Comparison of ENCODE assay signal across 8 cellular contexts in genomic region chr16:24609740-24610420, GRCh38.
DNase-seq lines count a peak whose midpoint lies in the region; ATAC-seq and TF ChIP-seq lines count a peak whose summit lies in the region.

No MANE protein-coding gene starts in this region.

- H3K4me3 Mint-ChIP-seq in activated CD8-positive, alpha-beta T cell treated with anti-CD3 and anti-CD28 coated beads for 36 hours = peak overlapping the region; percentile 31
- no peak overlapping the region for H3K4me3 Mint-ChIP-seq in activated CD8-positive, alpha-beta T cell treated with anti-CD3 and anti-CD28 coated beads, Interleukin-2, amount 10 ng/mL, durations not matched to agents 7 days and 5 days
- H3K4me3 Mint-ChIP-seq in endothelial cell (ENCODE audit: unreplicated experiment) (peak overlapping the region; percentile 71), mesothelial cell of epicardium (peak overlapping the region; percentile 75)

- H3K4me1 Mint-ChIP-seq in activated CD8-positive, alpha-beta T cell treated with anti-CD3 and anti-CD28 coated beads for 36 hours (ENCODE audit: low read depth) = peaks cover 5% of the 10 kb centered on the region
- peaks cover 6% of the 10 kb centered on the region for H3K4me1 Mint-ChIP-seq in activated CD8-positive, alpha-beta T cell treated with anti-CD3 and anti-CD28 coated beads, Interleukin-2, amount 10 ng/mL, durations not matched to agents 7 days and 5 days (ENCODE audit: low read depth)
- peaks cover 10% of the 10 kb centered on the region for H3K4me1 Mint-ChIP-seq in endothelial cell (ENCODE audit: unreplicated experiment)
- peaks cover 21% of the 10 kb centered on the region for H3K4me1 Mint-ChIP-seq in mesothelial cell of epicardium

- peak overlapping the region; percentile 79 for H3K27ac ChIP-seq in temporal lobe (ENCODE audit: low read depth, low read length)

- POLR2A ChIA-PET in activated CD8-positive, alpha-beta T cell treated with anti-CD3 and anti-CD28 coated beads for 36 hours (lab: Charles Lee) = interaction anchor here (0.5 kb wide), 1 partner anchor 298 kb away, joined by 3 read pairs; no protein-coding TSS in a partner anchor
- POLR2A ChIA-PET in activated CD8-positive, alpha-beta T cell treated with anti-CD3 and anti-CD28 coated beads, Interleukin-2, amount 10 ng/mL, durations not matched to agents 7 days and 5 days (lab: Charles Lee) = no interaction called here

- H3K9me3 Mint-ChIP-seq in activated CD8-positive, alpha-beta T cell treated with anti-CD3 and anti-CD28 coated beads for 36 hours = no peaks in the 10 kb centered on the region
- no peaks in the 10 kb centered on the region for H3K9me3 Mint-ChIP-seq in activated CD8-positive, alpha-beta T cell treated with anti-CD3 and anti-CD28 coated beads, Interleukin-2, amount 10 ng/mL, durations not matched to agents 7 days and 5 days (ENCODE audit: insufficient read depth)
- H3K9me3 Mint-ChIP-seq in endothelial cell (ENCODE audit: unreplicated experiment) = no peaks in the 10 kb centered on the region
- H3K9me3 Mint-ChIP-seq in mesothelial cell of epicardium = no peaks in the 10 kb centered on the region

- peaks cover 47% of the 10 kb centered on the region for H3K27me3 Mint-ChIP-seq in activated CD8-positive, alpha-beta T cell treated with anti-CD3 and anti-CD28 coated beads for 36 hours
- peaks cover 37% of the 10 kb centered on the region for H3K27me3 Mint-ChIP-seq in activated CD8-positive, alpha-beta T cell treated with anti-CD3 and anti-CD28 coated beads, Interleukin-2, amount 10 ng/mL, durations not matched to agents 7 days and 5 days (ENCODE audit: low read depth)
- H3K27me3 Mint-ChIP-seq in endothelial cell (ENCODE audit: unreplicated experiment) (peaks cover 11% of the 10 kb centered on the region), mesothelial cell of epicardium (ENCODE audit: low read depth) (peaks cover 56% of the 10 kb centered on the region)

- no peak overlapping the region for H3K27ac Mint-ChIP-seq in activated CD8-positive, alpha-beta T cell treated with anti-CD3 and anti-CD28 coated beads for 36 hours
- H3K27ac Mint-ChIP-seq in activated CD8-positive, alpha-beta T cell treated with anti-CD3 and anti-CD28 coated beads, Interleukin-2, amount 10 ng/mL, durations not matched to agents 7 days and 5 days = no peak overlapping the region
- H3K27ac Mint-ChIP-seq in endothelial cell (ENCODE audit: unreplicated experiment) = no peak overlapping the region
- H3K27ac Mint-ChIP-seq in mesothelial cell of epicardium = peak overlapping the region; percentile 56

- peak; percentile 39 for DNase-seq in activated CD8-positive, alpha-beta T cell treated with anti-CD3 and anti-CD28 coated beads for 36 hours
- no peak for DNase-seq in activated CD8-positive, alpha-beta T cell treated with anti-CD3 and anti-CD28 coated beads, Interleukin-2, amount 10 ng/mL, durations not matched to agents 7 days and 5 days
- DNase-seq in OCI-M1 (lab: John Stamatoyannopoulos, UW) (peak; percentile 2), endothelial cell (ENCODE audit: low spot score) (peak; percentile 31), mesothelial cell of epicardium (ENCODE audit: low spot score in 2 of 2, unreplicated experiment in 2 of 2) (peak; percentile 51 to 76), cortex of kidney (lab: John Stamatoyannopoulos, UW) (no peak)
- no peak for DNase-seq in activated effector memory CD4-positive, alpha-beta T cell treated with Interleukin-2 at 50 U/mL for 16 hours

- TF ChIP-seq CTCF in activated CD8-positive, alpha-beta T cell treated with anti-CD3 and anti-CD28 coated beads for 36 hours (IDR thresholded peaks at IDR 0.05) = no peak
- TF ChIP-seq CTCF in endothelial cell (IDR thresholded peaks at IDR 0.05; ENCODE audit: unreplicated experiment) = no peak
- no peak for TF ChIP-seq CTCF in mesothelial cell of epicardium (IDR thresholded peaks at IDR 0.05; ENCODE audit: unreplicated experiment)

- ATAC-seq in activated CD8-positive, alpha-beta T cell treated with anti-CD3 and anti-CD28 coated beads for 36 hours = no peak
- ATAC-seq in activated CD8-positive, alpha-beta T cell treated with anti-CD3 and anti-CD28 coated beads, Interleukin-2, amount 10 ng/mL, durations not matched to agents 7 days and 5 days = no peak

- intact Hi-C loops in activated CD8-positive, alpha-beta T cell treated with anti-CD3 and anti-CD28 coated beads for 36 hours (cut with micrococcal nuclease) = no loop called here

- H3K36me3 Mint-ChIP-seq in activated CD8-positive, alpha-beta T cell treated with anti-CD3 and anti-CD28 coated beads for 36 hours (ENCODE audit: low read depth) = no peaks in the 10 kb centered on the region
- H3K36me3 Mint-ChIP-seq in activated CD8-positive, alpha-beta T cell treated with anti-CD3 and anti-CD28 coated beads, Interleukin-2, amount 10 ng/mL, durations not matched to agents 7 days and 5 days (ENCODE audit: low read depth) = no peaks in the 10 kb centered on the region
- H3K36me3 Mint-ChIP-seq in endothelial cell (ENCODE audit: low read depth, unreplicated experiment) = no peaks in the 10 kb centered on the region
- no peaks in the 10 kb centered on the region for H3K36me3 Mint-ChIP-seq in mesothelial cell of epicardium

- CTCF ChIA-PET in activated CD8-positive, alpha-beta T cell treated with anti-CD3 and anti-CD28 coated beads for 36 hours (lab: Charles Lee) = interaction anchor here (0.9 kb wide), 1 partner anchor 8 kb away, joined by 3 read pairs; no protein-coding TSS in a partner anchor
- CTCF ChIA-PET in activated CD8-positive, alpha-beta T cell treated with anti-CD3 and anti-CD28 coated beads, Interleukin-2, amount 10 ng/mL, durations not matched to agents 7 days and 5 days (lab: Charles Lee) = no interaction called here

Comparison
In these comparisons a context has a peak if more than half of its experiments do, and no peak if none do; other contexts are left out.
1. DNase-seq: peak in activated CD8-positive, alpha-beta T cell treated with anti-CD3 and anti-CD28 coated beads for 36 hours (single experiment), OCI-M1 (single experiment), endothelial cell (single experiment) and mesothelial cell of epicardium (2 of 2); none in activated CD8-positive, alpha-beta T cell treated with anti-CD3 and anti-CD28 coated beads, Interleukin-2, amount 10 ng/mL, durations not matched to agents 7 days and 5 days (single experiment), activated effector memory CD4-positive, alpha-beta T cell treated with Interleukin-2 at 50 U/mL for 16 hours (single experiment) and cortex of kidney (single experiment).